Comparison of ENCODE assay signal across 13 cellular contexts in the genomic region with DNA sequence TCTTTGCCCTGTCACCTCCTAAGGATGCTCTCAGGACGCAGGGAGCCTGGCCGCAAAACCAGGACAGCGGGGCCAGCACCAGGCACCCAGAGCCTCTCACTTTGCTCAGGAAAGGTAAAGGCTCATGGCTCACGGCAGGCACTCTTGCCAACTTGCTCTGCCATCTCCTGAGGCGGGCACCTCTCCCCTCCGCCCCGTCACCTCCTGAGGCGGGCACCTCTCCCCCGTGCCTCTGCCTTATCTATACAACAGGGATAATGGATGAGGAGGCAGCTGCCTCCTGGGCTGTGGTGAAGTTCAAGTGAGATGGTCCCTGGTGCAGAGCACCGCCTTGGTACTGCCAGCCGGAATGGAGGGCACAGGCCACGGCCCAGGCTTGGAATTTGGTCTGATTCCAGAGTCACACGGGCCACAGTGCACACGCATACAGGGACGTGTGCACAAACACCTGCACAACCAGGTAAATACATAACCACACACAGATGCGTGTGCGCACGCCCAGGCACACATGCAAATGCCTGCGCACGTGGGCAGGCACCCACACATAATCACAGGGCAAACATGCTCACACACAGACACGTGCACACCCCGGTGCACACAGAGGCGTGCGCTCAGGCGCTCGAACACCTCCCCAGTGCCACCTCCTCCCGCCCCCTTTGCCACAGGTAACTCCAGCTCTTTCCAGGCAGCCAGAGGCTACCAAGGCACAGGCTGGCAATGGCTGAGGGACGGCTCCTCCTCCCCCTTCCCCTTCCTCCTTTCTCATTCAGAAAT. TPM values are rescaled to one million over a fixed set of nuclear protein-coding genes. Genes with fewer than 3 reads are reported as not detected.
A peak's percentile ranks its signal among the peaks of the same experiment; 100 is the strongest.
DNase-seq lines count a peak whose midpoint lies in the region; ATAC-seq, FAIRE-seq and TF ChIP-seq lines count a peak whose summit lies in the region.
"Had no signal": no experiment of that assay in that cellular context is flagged by ENCODE, and none has a peak within 500 bp of the region (broad histone marks: within the 10 kb centered on the region; RNA-seq: fewer than 3 reads in every experiment).

No MANE protein-coding gene starts in this region.

- CTCF ChIA-PET in HepG2 (lab: Yijun Ruan, JAX; ENCODE audit: low intra/inter-chr PET ratio, low total read pairs) (no interaction called here), OCI-LY7 (lab: Charles Lee; ENCODE audit: unreplicated experiment) (no interaction called here)

- H4K5ac ChIP-seq in mesendoderm (ENCODE audit: low read length) = no peak overlapping the region

- no peak overlapping the region for H3K4ac ChIP-seq in mesendoderm (ENCODE audit: low read depth, low read length)

- H3K79me2 ChIP-seq in HepG2 (ENCODE audit: insufficient read depth, low read length) = no peaks in the 10 kb centered on the region
- no peaks in the 10 kb centered on the region for H3K79me2 ChIP-seq in OCI-LY7 (ENCODE audit: insufficient read depth, low read depth, low read length)
- no peaks in the 10 kb centered on the region for H3K79me2 ChIP-seq in mesendoderm (ENCODE audit: control insufficient read depth, insufficient read depth, low read length)

- no peak overlapping the region for H2BK5ac ChIP-seq in mesendoderm (ENCODE audit: low read length)

- no peak overlapping the region for H2BK120ac ChIP-seq in mesendoderm (ENCODE audit: low read depth, low read length)

- in situ Hi-C loops in HepG2 (cut with HindIII; ENCODE audit: extremely low pct_ligation_motif_present, low pct_unique_long_range_greater_than_20kb) (no loop called here), transverse colon (cut with MboI; ENCODE audit: low pct_ligation_motif_present in 1 of 4, low pct_unique_long_range_greater_than_20kb in 1 of 4, low sequenced_read_pairs in 3 of 4) (no loop called here)

- H2AFZ ChIP-seq in HepG2 (ENCODE audit: low read length) (no peak overlapping the region), OCI-LY7 (ENCODE audit: low read length) (no peak overlapping the region)

- H3K4me3 ChIP-seq in HepG2 (replicated peaks in 1 of 3; ENCODE audit: insufficient read depth in 1 of 3, low read depth in 2 of 3, low read length in 3 of 3) (no peak overlapping the region), right lobe of liver (no peak overlapping the region), OCI-LY7 (ENCODE audit: low read depth, low read length, poor library complexity, severe bottlenecking) (peak overlapping the region; percentile 20), transverse colon (no peak overlapping the region), mesendoderm (ENCODE audit: low read length) (no peak overlapping the region)
- H3K4me3 ChIP-seq: upper lobe of right lung had no signal

- H3K9me3 ChIP-seq in HepG2 (ENCODE audit: low read length) (no peaks in the 10 kb centered on the region), right lobe of liver (no peaks in the 10 kb centered on the region), OCI-LY7 (ENCODE audit: low read length) (no peaks in the 10 kb centered on the region), transverse colon (no peaks in the 10 kb centered on the region)
- H3K9me3 ChIP-seq: BE2C, upper lobe of right lung had no signal

- no peak for TF ChIP-seq POLR2A in HepG2 (IDR thresholded peaks at IDR 0.05; ENCODE audit: insufficient read depth in 1 of 2, low read depth in 2 of 2, low read length in 2 of 2)
- no peak for TF ChIP-seq POLR2A in right lobe of liver (IDR thresholded peaks at IDR 0.05)
- no peak for TF ChIP-seq POLR2A in transverse colon (IDR thresholded peaks at IDR 0.05)

- TF ChIP-seq EP300 in HepG2 (IDR thresholded peaks at IDR 0.05; ENCODE audit: low read depth in 2 of 2, low read length in 2 of 2) = no peak
- TF ChIP-seq EP300 in HepG2 (CRISPR knock-in tag; IDR thresholded peaks at IDR 0.05; ENCODE audit: borderline replicate concordance) = no peak
- no peak for TF ChIP-seq EP300 in transverse colon (IDR thresholded peaks at IDR 0.05; ENCODE audit: low read depth)

- H3K27ac ChIP-seq in HepG2 (ENCODE audit: extremely low read length, insufficient read depth, low read length) (no peak overlapping the region), right lobe of liver (no peak overlapping the region), OCI-LY7 (ENCODE audit: low read depth, low read length, poor library complexity, severe bottlenecking) (peak overlapping the region; percentile 27), transverse colon (peak overlapping the region in 3 of 4 donors; percentile 85 to 86 (median 86)), mesendoderm (ENCODE audit: low read depth, low read length) (no peak overlapping the region)
- H3K27ac ChIP-seq: upper lobe of right lung had no signal

- DNase-seq in HepG2 (ENCODE audit: low spot score) (no peak), right lobe of liver (no peak), OCI-LY7 (ENCODE audit: low spot score) (peak; percentile 30), left kidney (ENCODE audit: low read depth, low spot score) (peak; percentile 23), transverse colon (no peak), NCI-H1436 treated with DMSO at 0.1 percent for 48 hours (lab: John Stamatoyannopoulos, UW) (no peak), mesendoderm (no peak), NCI-H748 treated with DMSO at 0.1 percent for 48 hours (lab: John Stamatoyannopoulos, UW) (no peak)
- DNase-seq: BE2C, foreskin melanocyte, NCI-H2171, OCI-M1 had no signal

- intact Hi-C loops in HepG2 (cut with micrococcal nuclease; ENCODE audit: unreplicated experiment) (no loop called here), right lobe of liver (cut with DNase I) (no loop called here), OCI-LY7 (cut with micrococcal nuclease; ENCODE audit: unreplicated experiment) (loop anchor here (2.0 kb wide), 1 partner anchor 45 kb away; no protein-coding TSS in a partner anchor), transverse colon (cut with DNase I; ENCODE audit: low total_unique reads) (no loop called here)

- H3K9ac ChIP-seq in HepG2 (ENCODE audit: insufficient read depth, low read depth, low read length) (no peak overlapping the region), mesendoderm (ENCODE audit: low read length) (no peak overlapping the region)

- TF ChIP-seq CTCF in HepG2 (CRISPR knock-in tag; IDR thresholded peaks at IDR 0.05) = no peak
- TF ChIP-seq CTCF in right lobe of liver (IDR thresholded peaks at IDR 0.05) = no peak
- no peak for TF ChIP-seq CTCF in OCI-LY7 (conservative IDR thresholded peaks at IDR 0.05; ENCODE audit: low read length)
- TF ChIP-seq CTCF in transverse colon (IDR thresholded peaks at IDR 0.05) = no peak

- TF ChIP-seq RAD21 in HepG2 (CRISPR knock-in tag; IDR thresholded peaks at IDR 0.05) = no peak

- H3K27me3 ChIP-seq in HepG2 (ENCODE audit: control insufficient read depth in 1 of 2, insufficient read depth in 2 of 2, low read length in 2 of 2) (peaks cover 0 to 1% of the 10 kb centered on the region in 2 experiments; a peak in 1 of 5 replicates), right lobe of liver (no peaks in the 10 kb centered on the region), transverse colon (no peaks in the 10 kb centered on the region), mesendoderm (ENCODE audit: insufficient read depth, low read length, poor library complexity) (no peaks in the 10 kb centered on the region)
- H3K27me3 ChIP-seq: BE2C, upper lobe of right lung had no signal

- no peak overlapping the region for H2BK15ac ChIP-seq in mesendoderm (replicated peaks; ENCODE audit: low read depth)

- WGBS in HepG2 (ENCODE audit: low lambda C conversion rate) = 85% methylated on average over 23 of the region's 28 CpGs
- 72% methylated on average over 7 of the region's 28 CpGs for WGBS in right lobe of liver (ENCODE audit: insufficient coverage, low coverage, low lambda C conversion rate, missing lambda C conversion rate)
- WGBS in transverse colon (ENCODE audit: low coverage in 1 of 2), 2 donors = 52 to 54% methylated on average over 7 to 26 of the region's 28 CpGs
- WGBS in mesendoderm (ENCODE audit: extremely low coverage, insufficient coverage, low lambda C conversion rate) = no CpG with 5 or more reads among the region's 28 CpGs

- FAIRE-seq in HepG2 (lab: Jason Lieb, UNC) = no peak

- POLR2A ChIA-PET in HepG2 (lab: Yijun Ruan, JAX) (no interaction called here), OCI-LY7 (lab: Charles Lee) (interaction anchor here (1.0 kb wide), 1 partner anchor 9 kb away, joined by 3 read pairs; no protein-coding TSS in a partner anchor)

- BruUV-seq in HepG2 (replicated peaks; lab: Mats Ljungman, UMichigan) = no TSS peak
- BruUV-seq in OCI-LY7 (replicated peaks; lab: Mats Ljungman, UMichigan) = no TSS peak

- no peak overlapping the region for H4K8ac ChIP-seq in mesendoderm (ENCODE audit: low read depth, low read length)

- H3K36me3 ChIP-seq in HepG2 (replicated peaks in 1 of 2; ENCODE audit: control insufficient read depth in 1 of 2, insufficient read depth in 2 of 2, low read length in 2 of 2) = no peaks in the 10 kb centered on the region
- H3K36me3 ChIP-seq in right lobe of liver = no peaks in the 10 kb centered on the region
- H3K36me3 ChIP-seq in OCI-LY7 (ENCODE audit: insufficient read depth, low read length) = 0 out of 2 replicates have a peak, but pooled peaks cover 6% of the 10 kb centered on the region
- H3K36me3 ChIP-seq in transverse colon = no peaks in the 10 kb centered on the region
- H3K36me3 ChIP-seq in mesendoderm (ENCODE audit: control insufficient read depth, insufficient read depth, low read length) = no peaks in the 10 kb centered on the region

- H3K56ac ChIP-seq in mesendoderm (ENCODE audit: low read length) = no peak overlapping the region

- no peaks in the 10 kb centered on the region for H3K79me1 ChIP-seq in mesendoderm (ENCODE audit: low read length)

- H3K18ac ChIP-seq in mesendoderm (ENCODE audit: low read length) = no peak overlapping the region

- no peak overlapping the region for H3K23ac ChIP-seq in mesendoderm (ENCODE audit: low read length)

- H3K4me1 ChIP-seq in HepG2 (ENCODE audit: insufficient read depth, low read length) = peaks cover 50% of the 10 kb centered on the region
- H3K4me1 ChIP-seq in right lobe of liver = peaks cover 0 to 10% (median 0%) of the 10 kb centered on the region in 4 donors
- H3K4me1 ChIP-seq in OCI-LY7 (ENCODE audit: insufficient read depth, low read length, poor library complexity, severe bottlenecking) = peaks cover 22% of the 10 kb centered on the region
- peaks cover 29 to 78% (median 74%) of the 10 kb centered on the region in 4 donors for H3K4me1 ChIP-seq in transverse colon
- H3K4me1 ChIP-seq in mesendoderm (ENCODE audit: control insufficient read depth, low read depth, low read length) = no peaks in the 10 kb centered on the region

- H4K20me1 ChIP-seq in HepG2 (ENCODE audit: insufficient read depth, low read length) (no peaks in the 10 kb centered on the region), OCI-LY7 (ENCODE audit: insufficient read depth, low read length) (no peaks in the 10 kb centered on the region)

- H3K4me2 ChIP-seq in HepG2 (ENCODE audit: low read depth, low read length) (no peak overlapping the region), OCI-LY7 (ENCODE audit: low read length) (peak overlapping the region; percentile 25), mesendoderm (ENCODE audit: low read length) (no peak overlapping the region)

- H2AK5ac ChIP-seq in mesendoderm (ENCODE audit: low read length) = no peak overlapping the region

- ATAC-seq in HepG2 (no peak), right lobe of liver (no peak)

- no peaks in the 10 kb centered on the region for H3K9me2 ChIP-seq in OCI-LY7 (ENCODE audit: insufficient read depth, low read length)

RNA-seq across cellular contexts. Expression of a gene that starts 11.6 kb away (rescaled TPM):
- 0.09 TPM in 1 of 2 replicates, not detected in the other for total RNA-seq in HepG2 (2016; rRNA removed; fragmentation: Illumina TruSeq; extraction: Trizol)
- 0.18 and 0.30 TPM in 2 replicates for total RNA-seq in HepG2 (2016; cell fraction: cytosol; rRNA removed; fragmentation: Illumina TruSeq; extraction: Trizol; ENCODE audit: low read depth)
- 0.04 TPM in 2 replicates for total RNA-seq in HepG2 (2016; cell fraction: insoluble cytoplasmic fraction; rRNA removed; fragmentation: Illumina TruSeq; extraction: Trizol)
- total RNA-seq in HepG2 (2016; cell fraction: membrane; rRNA removed; fragmentation: Illumina TruSeq; extraction: Trizol) = 0.07 and 0.19 TPM in 2 replicates
- total RNA-seq in HepG2 (2016; cell fraction: nucleus; rRNA removed; fragmentation: Illumina TruSeq; extraction: Trizol) = 0.12 and 0.28 TPM in 2 replicates
- polyA plus RNA-seq in HepG2 (2011; rRNA removed) = 0.09 and 0.14 TPM in 2 replicates
- polyA plus RNA-seq in HepG2 (2011; cell fraction: cytosol; rRNA removed) = 0.15 and 0.30 TPM in 2 replicates
- 1.6 and 2.0 TPM in 2 replicates for polyA plus RNA-seq in HepG2 (2011; cell fraction: nucleus; rRNA removed)
- polyA plus RNA-seq in HepG2 (2012) = 0.25 and 0.91 TPM in 2 replicates
- polyA plus RNA-seq in HepG2 (2016; cell fraction: cytosol; fragmentation: Illumina TruSeq; extraction: Trizol; ENCODE audit: low read depth) = not detected in 2 replicates
- 0.07 TPM in 1 of 2 replicates, not detected in the other for polyA plus RNA-seq in HepG2 (2016; cell fraction: insoluble cytoplasmic fraction; fragmentation: Illumina TruSeq; extraction: Trizol; ENCODE audit: low read depth)
- not detected in 2 replicates for polyA plus RNA-seq in HepG2 (2016; cell fraction: membrane; fragmentation: Illumina TruSeq; extraction: Trizol; ENCODE audit: low read depth)
- 0.22 TPM in 1 of 2 replicates, not detected in the other for polyA plus RNA-seq in HepG2 (2016; cell fraction: nucleus; fragmentation: Illumina TruSeq; extraction: Trizol; ENCODE audit: insufficient read depth, low read depth)
- 0.30 and 1.6 TPM in 2 replicates for polyA minus RNA-seq in HepG2 (2011; rRNA and poly(A)+ RNA removed; ENCODE audit: low replicate concordance)
- polyA minus RNA-seq in HepG2 (2011; cell fraction: cytosol; rRNA and poly(A)+ RNA removed) = 0.26 and 0.30 TPM in 2 replicates
- polyA minus RNA-seq in HepG2 (2011; cell fraction: nucleus; rRNA and poly(A)+ RNA removed) = 0.37 and 0.90 TPM in 2 replicates
- under 1 TPM; 0.09 to 0.55 (median 0.22) TPM for total RNA-seq in right lobe of liver
- total RNA-seq in OCI-LY7 (2014; rRNA removed; shearing (Covaris generic)) = 2.0 and 8.3 TPM in 2 replicates
- 12.2 and 14.6 TPM in 2 replicates for total RNA-seq in OCI-LY7 (2022)
- total RNA-seq in transverse colon = 10 to 100 TPM in 3 of 4 donors, 1 to 10 TPM in 1; 4.9 to 33.2 (median 23.7) TPM
- 0.03 TPM for polyA plus RNA-seq in mesendoderm (2013, experiment 1 of 2)
- polyA plus RNA-seq in mesendoderm (2013, experiment 2 of 2) = 0.03 TPM

Comparison
In these comparisons a context has a peak if more than half of its experiments do, and no peak if none do; other contexts are left out.
1. DNase-seq: peak in OCI-LY7 (single experiment) and left kidney (single experiment); none in HepG2 (single experiment), right lobe of liver (0 of 3), transverse colon (single experiment), NCI-H1436 treated with DMSO at 0.1 percent for 48 hours (single experiment), mesendoderm (single experiment) and NCI-H748 treated with DMSO at 0.1 percent for 48 hours (single experiment).
2. H3K27ac ChIP-seq: peak in OCI-LY7 (single experiment) and transverse colon (3 of 4); none in HepG2 (single experiment), right lobe of liver (0 of 3) and mesendoderm (single experiment).